Comparison of ENCODE assay signal across 8 cellular contexts in the genomic region with DNA sequence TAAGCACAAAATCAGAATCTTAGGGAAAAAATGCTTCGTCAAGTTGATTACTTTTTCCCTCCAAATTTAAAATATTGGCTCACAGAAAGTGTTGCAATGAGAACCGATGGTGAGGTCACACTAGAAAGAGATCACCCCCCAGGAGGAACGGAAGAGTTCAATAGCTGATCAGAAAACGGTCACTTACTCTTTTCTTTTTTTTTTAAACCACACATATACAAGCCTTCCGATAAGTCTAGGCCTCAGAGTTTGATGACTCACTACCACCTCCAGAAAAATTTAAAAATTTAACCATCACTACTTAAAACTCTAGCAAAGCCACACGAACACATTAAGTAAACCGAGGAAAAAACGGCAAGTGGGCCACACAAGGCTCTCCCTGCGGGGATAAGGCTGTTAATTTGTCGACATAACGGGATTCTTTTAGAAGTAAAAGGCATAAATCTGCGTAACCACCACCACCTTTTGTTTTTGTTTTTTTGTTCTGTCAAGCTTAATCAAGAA. TPM values are rescaled to one million over a fixed set of nuclear protein-coding genes. Genes with fewer than 3 reads are reported as not detected.
DNase-seq lines count a peak whose midpoint lies in the region; ATAC-seq and TF ChIP-seq lines count a peak whose summit lies in the region.

No MANE protein-coding gene starts in this region.

- H3K4me3 ChIP-seq in BLaER1, result peak overlapping the region; percentile 98
- H3K4me3 ChIP-seq in MM.1S (ENCODE audit: low read length), result peak overlapping the region; percentile 99
- peak overlapping the region; percentile 77 to 87 for H3K4me3 ChIP-seq in body of pancreas
- H3K4me3 ChIP-seq in mesenchymal stem cell (ENCODE audit: insufficient read depth in 1 of 2, low read depth in 1 of 2, low read length in 2 of 2), result peak overlapping the region; percentile 95 to 99

- no peak overlapping the region for H2BK12ac ChIP-seq in mesenchymal stem cell (ENCODE audit: low read length in 2 of 2)

- H3K18ac ChIP-seq in mesenchymal stem cell (ENCODE audit: low read depth in 1 of 2, low read length in 2 of 2), result peak overlapping the region in 1 of 2 experiments; percentile 75

- ATAC-seq in body of pancreas (no peak), HG02759 (IDR thresholded peaks at IDR 0.05; ENCODE audit: unreplicated experiment) (no peak), GM19395 (IDR thresholded peaks at IDR 0.05; ENCODE audit: unreplicated experiment) (no peak)

- H2BK5ac ChIP-seq in mesenchymal stem cell (ENCODE audit: low read depth, low read length, poor library complexity, severe bottlenecking), result no peak overlapping the region

- H3K4me2 ChIP-seq in BLaER1 (peak overlapping the region; percentile 96), MM.1S (ENCODE audit: low read depth, low read length) (peak overlapping the region; percentile 91), mesenchymal stem cell (ENCODE audit: low read length, poor library complexity, severe bottlenecking) (peak overlapping the region; percentile 70)

- no peaks in the 10 kb centered on the region for H3K9me2 ChIP-seq in MM.1S (replicated peaks; ENCODE audit: insufficient read depth, low read length)

- no peak overlapping the region for H2BK15ac ChIP-seq in mesenchymal stem cell (ENCODE audit: low read depth, poor library complexity, severe bottlenecking)

- H3K27ac ChIP-seq in BLaER1 (peak overlapping the region; percentile 99), MM.1S (ENCODE audit: low read length) (no peak overlapping the region), body of pancreas (peak overlapping the region; percentile 90 to 98 (median 98)), mesenchymal stem cell (ENCODE audit: low read length, poor library complexity, severe bottlenecking) (peak overlapping the region; percentile 64)

- H4K91ac ChIP-seq in mesenchymal stem cell (ENCODE audit: low read length), result no peak overlapping the region

- 7 to 10% methylated on average over 12 of the region's 12 CpGs for WGBS in body of pancreas, 2 donors
- WGBS in mesenchymal stem cell, result 15% methylated on average over 12 of the region's 12 CpGs

- H3K4me1 ChIP-seq in BLaER1, result peaks cover 63% of the 10 kb centered on the region
- no peaks in the 10 kb centered on the region for H3K4me1 ChIP-seq in MM.1S (ENCODE audit: low read length)
- peaks cover 60% of the 10 kb centered on the region for H3K4me1 ChIP-seq in body of pancreas
- H3K4me1 ChIP-seq in mesenchymal stem cell (ENCODE audit: control insufficient read depth, insufficient read depth, low read depth, low read length), result peaks cover 42% of the 10 kb centered on the region

- no peak overlapping the region for H2BK120ac ChIP-seq in mesenchymal stem cell (ENCODE audit: low read depth, low read length)

- H3K9me3 ChIP-seq in BLaER1 (peaks cover 15% of the 10 kb centered on the region), MM.1S (replicated peaks; ENCODE audit: insufficient read depth, low read length) (no peaks in the 10 kb centered on the region), body of pancreas (no peaks in the 10 kb centered on the region), mesenchymal stem cell (ENCODE audit: control insufficient read depth, low read length) (no peaks in the 10 kb centered on the region)

- H4K20me1 ChIP-seq in BLaER1, result peaks cover 61% of the 10 kb centered on the region
- H4K20me1 ChIP-seq in MM.1S (ENCODE audit: insufficient read depth, low read length), result peaks cover 28% of the 10 kb centered on the region

- peaks cover 4% of the 10 kb centered on the region for H3K79me1 ChIP-seq in mesenchymal stem cell (replicated peaks; ENCODE audit: low read length, poor library complexity, severe bottlenecking)

- no peak overlapping the region for H4K8ac ChIP-seq in mesenchymal stem cell (ENCODE audit: low read length)

- DNase-seq in MM.1S, result peak; percentile 6
- no peak for DNase-seq in body of pancreas
- DNase-seq in mesenchymal stem cell, result peak; percentile 78
- no peak for DNase-seq in DMS79 treated with DMSO at 0.1 percent for 48 hours (lab: John Stamatoyannopoulos, UW)
- DNase-seq in NCI-H1105 treated with DMSO at 0.1 percent for 48 hours (lab: John Stamatoyannopoulos, UW), result no peak

- H2AFZ ChIP-seq in MM.1S (ENCODE audit: low read length) (no peak overlapping the region), mesenchymal stem cell (ENCODE audit: low read depth, low read length) (no peak overlapping the region)

- peaks cover 61% of the 10 kb centered on the region for H3K79me2 ChIP-seq in MM.1S (ENCODE audit: low read length)

- H3F3A ChIP-seq in MM.1S (ENCODE audit: insufficient read depth, low read length), result no peaks in the 10 kb centered on the region

- peak overlapping the region; percentile 99 for H3K9ac ChIP-seq in BLaER1
- H3K9ac ChIP-seq in MM.1S (ENCODE audit: low read length), result peak overlapping the region; percentile 95
- peak overlapping the region; percentile 100 for H3K9ac ChIP-seq in mesenchymal stem cell (ENCODE audit: low read length)

- TF ChIP-seq CTCF in MM.1S (IDR thresholded peaks at IDR 0.05; ENCODE audit: low read length) (no peak), body of pancreas (IDR thresholded peaks at IDR 0.05) (no peak)

- H3K27me3 ChIP-seq in BLaER1, result no peaks in the 10 kb centered on the region
- H3K27me3 ChIP-seq in MM.1S (replicated peaks; ENCODE audit: insufficient read depth, low read length), result peaks cover 26% of the 10 kb centered on the region
- H3K27me3 ChIP-seq in body of pancreas, result no peaks in the 10 kb centered on the region
- no peaks in the 10 kb centered on the region for H3K27me3 ChIP-seq in mesenchymal stem cell (ENCODE audit: control insufficient read depth in 1 of 2, insufficient read depth in 1 of 2, low read length in 2 of 2)

- H3K4ac ChIP-seq in mesenchymal stem cell (ENCODE audit: low read depth in 1 of 2, low read length in 2 of 2), result no peak overlapping the region

- H3K23ac ChIP-seq in mesenchymal stem cell (ENCODE audit: low read length in 2 of 2), result no peak overlapping the region

- H2AK5ac ChIP-seq in mesenchymal stem cell (ENCODE audit: low read length, severe bottlenecking), result peak overlapping the region; percentile 78

- TF ChIP-seq POLR2A in body of pancreas (IDR thresholded peaks at IDR 0.05), result no peak

- intact Hi-C loops in body of pancreas (cut with DNase I), result loop anchor here (5.0 kb wide), 1 partner anchor 48 kb away; a partner anchor contains a TSS

- no peak overlapping the region for H3K14ac ChIP-seq in mesenchymal stem cell (ENCODE audit: low read length in 2 of 2)

- H3K36me3 ChIP-seq in BLaER1 (peaks cover 43% of the 10 kb centered on the region), MM.1S (replicated peaks; ENCODE audit: insufficient read depth, low read length) (no peaks in the 10 kb centered on the region; the same call in 1 of the 2 replicates), body of pancreas (replicated peaks in 1 of 2; ENCODE audit: insufficient read depth in 1 of 2, low read depth in 2 of 2) (no peaks in the 10 kb centered on the region), mesenchymal stem cell (ENCODE audit: control insufficient read depth in 1 of 2, insufficient read depth in 2 of 2, low read depth in 1 of 2, low read length in 2 of 2) (peaks cover 33 to 34% of the 10 kb centered on the region in 2 experiments)

RNA-seq across cellular contexts. Expression of a gene that starts 1.2 kb away (rescaled TPM):
- total RNA-seq in body of pancreas, result 100 to 1,000 TPM in 1 of 2 donors, 10 to 100 TPM in 1; 93.9 to 109 TPM
- 275 TPM for polyA plus RNA-seq in mesenchymal stem cell (2013, experiment 1 of 2)
- 281 TPM for polyA plus RNA-seq in mesenchymal stem cell (2013, experiment 2 of 2)

RNA-seq across cellular contexts. Expression of a gene that starts 1.5 kb away (rescaled TPM):
- total RNA-seq in body of pancreas, result not detected
- polyA plus RNA-seq in mesenchymal stem cell (2013, experiment 1 of 2), result 0.99 TPM
- polyA plus RNA-seq in mesenchymal stem cell (2013, experiment 2 of 2), result 0.55 TPM

RNA-seq across cellular contexts. Expression of a gene that starts 18.3 kb away (rescaled TPM):
- total RNA-seq in body of pancreas, result 10 to 100 TPM; 20.0 to 27.0 TPM
- polyA plus RNA-seq in mesenchymal stem cell (2013, experiment 1 of 2), result 23.7 TPM
- polyA plus RNA-seq in mesenchymal stem cell (2013, experiment 2 of 2), result 24.2 TPM

RNA-seq across cellular contexts. Expression of a gene that starts 18.4 kb away (rescaled TPM):
- 10 to 100 TPM; 31.0 to 43.1 TPM for total RNA-seq in body of pancreas
- 30.0 TPM for polyA plus RNA-seq in mesenchymal stem cell (2013, experiment 1 of 2)
- 30.1 TPM for polyA plus RNA-seq in mesenchymal stem cell (2013, experiment 2 of 2)

RNA-seq across cellular contexts. Expression of a gene that starts 26.6 kb away (rescaled TPM):
- 1,000 to 10,000 TPM; 1,478 to 1,480 TPM for total RNA-seq in body of pancreas
- 1,924 TPM for polyA plus RNA-seq in mesenchymal stem cell (2013, experiment 1 of 2)
- 1,950 TPM for polyA plus RNA-seq in mesenchymal stem cell (2013, experiment 2 of 2)

Comparison
In these comparisons a context has a peak if more than half of its experiments do, and no peak if none do; other contexts are left out.
1. DNase-seq: peak in MM.1S (single experiment) and mesenchymal stem cell (single experiment); none in body of pancreas (0 of 4), DMS79 treated with DMSO at 0.1 percent for 48 hours (single experiment) and NCI-H1105 treated with DMSO at 0.1 percent for 48 hours (single experiment).
2. Peak in every context shown above with its lines, with median percentiles within 50 percentile points of each other: H3K4me2 ChIP-seq, H3K4me3 ChIP-seq and H3K9ac ChIP-seq.